Comparison of ENCODE assay signal across 8 cellular contexts in genomic region chr11:67955461-67956007, GRCh38. TPM values are rescaled to one million over a fixed set of nuclear protein-coding genes. Genes with fewer than 3 reads are reported as not detected.
DNase-seq lines count a peak whose midpoint lies in the region; ATAC-seq, FAIRE-seq and TF ChIP-seq lines count a peak whose summit lies in the region.
"Not testable (repeated sequence)": the region's sequence is repeated elsewhere in the genome, so short reads cannot be mapped to it uniquely, and the experiment has no call there.

No MANE protein-coding gene starts in this region.

- H3K27ac ChIP-seq in ovary, result not testable (repeated sequence)

- H3K27me3 Mint-ChIP-seq in IgD-negative memory B cell, result peaks cover 26% of the 10 kb centered on the region
- H3K27me3 Mint-ChIP-seq in stimulated activated naive B cell treated with anti-CD40 and anti-IgM and Interleukin-4, amounts not matched to agents 10 μg/mL and 1 μg/mL and 100 μg/mL, for 72 hours, result peaks cover 50 to 82% of the 10 kb centered on the region in 2 donors

- not testable (repeated sequence) for H3K4me1 Mint-ChIP-seq in IgD-negative memory B cell
- peaks cover 13 to 24% of the 10 kb centered on the region in 2 donors for H3K4me1 Mint-ChIP-seq in stimulated activated naive B cell treated with anti-CD40 and anti-IgM and Interleukin-4, amounts not matched to agents 10 μg/mL and 1 μg/mL and 100 μg/mL, for 72 hours

- H3K36me3 ChIP-seq in NT2/D1 (ENCODE audit: insufficient read depth, insufficient read length, low read length); bronchial epithelial cell (ENCODE audit: control insufficient read depth, insufficient read depth, low read length); ovary: not testable (repeated sequence)

- peak; percentile 72 for DNase-seq in D721Med (ENCODE audit: insufficient read length, low spot score)
- peak; percentile 48 for DNase-seq in NT2/D1 (ENCODE audit: low read depth, low spot score)
- DNase-seq in activated CD4-positive, alpha-beta T cell treated with anti-CD3 and anti-CD28 coated beads, Interleukin-2, amount 50 U/mL, for 4 hours, result peak; percentile 66 to 67
- DNase-seq in bronchial epithelial cell (ENCODE audit: low read depth), result peak; percentile 25
- peak; percentile 2 to 12 for DNase-seq in hippocampal formation (lab: John Stamatoyannopoulos, UW)
- DNase-seq in ovary, result peak; percentile 64 to 86 (median 67)
- DNase-seq in stimulated activated naive B cell treated with anti-CD40 and anti-IgM and Interleukin-4, amounts not matched to agents 10 μg/mL and 1 μg/mL and 100 μg/mL, for 72 hours, result peak; percentile 68

- peak overlapping the region; percentile 57 to 95 (median 84) for H3K4me3 Mint-ChIP-seq in IgD-negative memory B cell
- peak overlapping the region; percentile 90 for H3K4me3 Mint-ChIP-seq in stimulated activated naive B cell treated with anti-CD40 and anti-IgM and Interleukin-4, amounts not matched to agents 10 μg/mL and 1 μg/mL and 100 μg/mL, for 72 hours

- TF ChIP-seq EP300 in ovary (IDR thresholded peaks at IDR 0.05), result not testable (repeated sequence)

- not testable (repeated sequence) for TF ChIP-seq POLR2A in ovary (IDR thresholded peaks at IDR 0.05)

- TF ChIP-seq CTCF in D721Med (IDR thresholded peaks at IDR 0.05; ENCODE audit: insufficient read depth, missing control alignments) (peak; percentile 50), bronchial epithelial cell (IDR thresholded peaks at IDR 0.05; ENCODE audit: insufficient read depth, low read length, severe bottlenecking) (peak; percentile 61), ovary (IDR thresholded peaks at IDR 0.05) (peak; percentile 48 to 71 (median 54))

- H3K9ac ChIP-seq in NT2/D1 (ENCODE audit: insufficient read length, low read depth), result peak overlapping the region; percentile 70

- H3K4me3 ChIP-seq in NT2/D1 (ENCODE audit: insufficient read length, low read depth), result peak overlapping the region; percentile 55
- H3K4me3 ChIP-seq in bronchial epithelial cell (ENCODE audit: low read depth, low read length), result peak overlapping the region; percentile 30
- peak overlapping the region; percentile 43 for H3K4me3 ChIP-seq in ovary

- H3K9me3 Mint-ChIP-seq in IgD-negative memory B cell; stimulated activated naive B cell treated with anti-CD40 and anti-IgM and Interleukin-4, amounts not matched to agents 10 μg/mL and 1 μg/mL and 100 μg/mL, for 72 hours: not testable (repeated sequence)

- intact Hi-C loops in ovary (cut with DNase I), result not testable (repeated sequence)

- FAIRE-seq in D721Med (lab: Jason Lieb, UNC); bronchial epithelial cell (lab: Jason Lieb, UNC): not testable (repeated sequence)

- not testable (repeated sequence) for H3K27ac Mint-ChIP-seq in IgD-negative memory B cell
- peak overlapping the region; percentile 82 for H3K27ac Mint-ChIP-seq in stimulated activated naive B cell treated with anti-CD40 and anti-IgM and Interleukin-4, amounts not matched to agents 10 μg/mL and 1 μg/mL and 100 μg/mL, for 72 hours

- 0 to 4% (median 1%) methylated on average over 10 to 57 of the region's 57 CpGs for WGBS in ovary, 3 donors

- ATAC-seq in stimulated activated naive B cell treated with anti-CD40 and anti-IgM and Interleukin-4, amounts not matched to agents 10 μg/mL and 1 μg/mL and 100 μg/mL, for 72 hours (replicated peaks), result peak; percentile 75 to 82

- peaks cover 22% of the 10 kb centered on the region for H3K27me3 ChIP-seq in NT2/D1 (ENCODE audit: insufficient read depth, insufficient read length)
- H3K27me3 ChIP-seq in bronchial epithelial cell (ENCODE audit: control insufficient read depth, insufficient read depth, low read length); ovary: not testable (repeated sequence)

- H3K4me1 ChIP-seq in NT2/D1 (ENCODE audit: insufficient read depth, insufficient read length); ovary (ENCODE audit: insufficient read depth): not testable (repeated sequence)

- H3K36me3 Mint-ChIP-seq in IgD-negative memory B cell; stimulated activated naive B cell treated with anti-CD40 and anti-IgM and Interleukin-4, amounts not matched to agents 10 μg/mL and 1 μg/mL and 100 μg/mL, for 72 hours: not testable (repeated sequence)

- not testable (repeated sequence) for H3K9me3 ChIP-seq in NT2/D1 (ENCODE audit: insufficient read depth, low read length); ovary

RNA-seq across cellular contexts. Expression of gene UNC93B1, which starts 48.4 kb away (rescaled TPM):
- polyA plus RNA-seq in IgD-negative memory B cell (140 TPM), ovary (10 to 100 TPM in 1 of 2 donors, 1 to 10 TPM in 1; 9.6 to 11.1 TPM)
- total RNA-seq in bronchial epithelial cell (26.4 and 56.3 TPM in 2 replicates), ovary (10 to 100 TPM in 6 of 7 donors, 1 to 10 TPM in 1; 9.0 to 39.6 (median 14.2) TPM)

RNA-seq across cellular contexts. Expression of gene ALDH3B1, which starts 54.6 kb away (rescaled TPM):
- polyA plus RNA-seq in IgD-negative memory B cell (0.36 TPM), ovary (1 to 10 TPM; 3.9 to 4.7 TPM)
- total RNA-seq in bronchial epithelial cell (4.6 and 6.1 TPM in 2 replicates), ovary (10 to 100 TPM in 3 of 7 donors, 1 to 10 TPM in 4; 1.8 to 65.3 (median 8.9) TPM)

Comparison
In these comparisons a context has a peak if more than half of its experiments do, and no peak if none do; other contexts are left out.
1. DNase-seq: peak in every context shown above with its lines; median percentile 72 in D721Med; 68 in stimulated activated naive B cell treated with anti-CD40 and anti-IgM and Interleukin-4, amounts not matched to agents 10 μg/mL and 1 μg/mL and 100 μg/mL, for 72 hours; 67 in ovary; 66 in activated CD4-positive, alpha-beta T cell treated with anti-CD3 and anti-CD28 coated beads, Interleukin-2, amount 50 U/mL, for 4 hours; 48 in NT2/D1; 25 in bronchial epithelial cell; 7 in hippocampal formation.